12 cellular contexts compared by ENCODE assay signal in the genomic region with DNA sequence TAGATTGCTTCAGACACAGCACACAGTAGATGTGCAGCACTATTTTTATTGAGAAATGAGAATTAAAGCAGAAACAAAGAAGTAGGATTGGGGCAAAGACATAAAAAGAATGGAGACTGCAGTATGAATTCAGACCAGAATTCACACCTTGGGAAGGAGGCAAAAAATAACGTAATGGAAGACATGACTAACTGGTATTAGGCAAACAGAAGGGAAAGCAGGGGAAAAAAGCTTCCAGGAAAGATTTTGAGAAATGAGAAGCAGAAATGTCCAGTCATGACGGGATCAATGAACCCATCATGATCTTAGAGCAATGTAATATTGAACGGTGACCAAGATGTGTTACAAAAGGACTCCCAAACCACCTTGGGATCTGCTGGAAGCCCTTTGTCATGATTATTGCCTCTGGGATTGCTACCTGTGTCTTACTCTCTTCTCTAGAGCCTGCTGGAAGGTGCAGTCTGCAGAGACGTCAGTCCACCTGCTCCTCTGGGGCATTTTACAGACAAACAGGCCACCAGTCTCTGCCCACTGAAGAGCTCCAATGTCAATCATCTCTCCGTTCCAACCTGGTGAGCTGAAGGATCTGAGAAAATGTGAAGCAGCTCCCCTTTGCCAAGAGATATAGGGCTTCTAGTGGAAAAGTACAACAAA. TPM values are rescaled to one million over a fixed set of nuclear protein-coding genes. Genes with fewer than 3 reads are reported as not detected.
DNase-seq lines count a peak whose midpoint lies in the region; ATAC-seq and TF ChIP-seq lines count a peak whose summit lies in the region.
"Had no signal": no experiment of that assay in that cellular context is flagged by ENCODE, and none has a peak within 500 bp of the region (broad histone marks: within the 10 kb centered on the region; RNA-seq: fewer than 3 reads in every experiment).

No MANE protein-coding gene starts in this region.

- no peak for DNase-seq in CD4-positive, alpha-beta memory T cell
- DNase-seq in left ventricle myocardium superior (no peak), smooth muscle cell (lab: John Stamatoyannopoulos, UW; ENCODE audit: unreplicated experiment) (no peak), anterior cingulate cortex (lab: John Stamatoyannopoulos, UW) (no peak), NCI-H1417 treated with DMSO at 0.1 percent for 48 hours (lab: John Stamatoyannopoulos, UW) (no peak), DMS114 treated with DMSO at 0.1 percent for 48 hours (lab: John Stamatoyannopoulos, UW; ENCODE audit: unreplicated experiment) (no peak), omental fat pad (ENCODE audit: low spot score) (no peak)
- DNase-seq: amniotic stem cell, NCI-H1436, T1000 had no signal

- H2AFZ ChIP-seq in smooth muscle cell (ENCODE audit: low read depth), result no peak overlapping the region

- H3K4me3 Mint-ChIP-seq in CD4-positive, alpha-beta memory T cell, result no peak overlapping the region

- ATAC-seq in left ventricle myocardium superior (peak; percentile 10), omental fat pad (ENCODE audit: low FRiP score) (no peak)

- H3K27ac Mint-ChIP-seq in CD4-positive, alpha-beta memory T cell, result peak overlapping the region in 4 of 7 donors; percentile 1 to 38 (median 10)

- peak overlapping the region; percentile 30 for H3K9ac ChIP-seq in smooth muscle cell (ENCODE audit: low read depth)

- no peak for TF ChIP-seq CTCF in smooth muscle cell (IDR thresholded peaks at IDR 0.05; ENCODE audit: borderline replicate concordance, insufficient read depth, poor library complexity, severe bottlenecking)
- no peak for TF ChIP-seq CTCF in omental fat pad (IDR thresholded peaks at IDR 0.05)

- H3K27me3 ChIP-seq in CD4-positive, alpha-beta memory T cell (ENCODE audit: insufficient read depth, low read length), result no peaks in the 10 kb centered on the region
- H3K27me3 ChIP-seq in smooth muscle cell (ENCODE audit: low read depth), result no peaks in the 10 kb centered on the region

- H3F3A ChIP-seq in smooth muscle cell (ENCODE audit: low read depth), result peaks cover 13% of the 10 kb centered on the region

- intact Hi-C loops in CD4-positive, alpha-beta memory T cell (cut with micrococcal nuclease), result no loop called here
- intact Hi-C loops in left ventricle myocardium superior (cut with micrococcal nuclease), result no loop called here

- H3K9me3 ChIP-seq in CD4-positive, alpha-beta memory T cell (ENCODE audit: control insufficient read depth in 1 of 2, low read length in 2 of 2), result no peaks in the 10 kb centered on the region
- H3K9me3 ChIP-seq in smooth muscle cell (replicated peaks; ENCODE audit: low read depth), result no peaks in the 10 kb centered on the region

- no peaks in the 10 kb centered on the region for H3K27me3 Mint-ChIP-seq in CD4-positive, alpha-beta memory T cell

- H3K4me3 ChIP-seq in CD4-positive, alpha-beta memory T cell (ENCODE audit: low read length in 2 of 2), result no peak overlapping the region
- H3K4me3 ChIP-seq in smooth muscle cell, result no peak overlapping the region
- H3K4me3 ChIP-seq: skin epidermis had no signal

- H3K4me1 ChIP-seq in CD4-positive, alpha-beta memory T cell (ENCODE audit: insufficient read depth, low read length), result peaks cover 14% of the 10 kb centered on the region
- H3K4me1 ChIP-seq in smooth muscle cell (ENCODE audit: low read depth), result peaks cover 13% of the 10 kb centered on the region

- no peak overlapping the region for H3K27ac ChIP-seq in CD4-positive, alpha-beta memory T cell (ENCODE audit: low read depth, low read length)
- peak overlapping the region; percentile 79 for H3K27ac ChIP-seq in angular gyrus (ENCODE audit: low read depth, low read length)
- peak overlapping the region; percentile 76 for H3K27ac ChIP-seq in smooth muscle cell (ENCODE audit: low read depth)

- CTCF ChIA-PET in CD4-positive, alpha-beta memory T cell (lab: Charles Lee; ENCODE audit: partially characterized antibody), result interaction anchor here (1.2 kb wide), 2 partner anchors 9 to 134 kb away, joined by 3 to 4 read pairs; partner anchors contain the start of gene NUDT3

- no peaks in the 10 kb centered on the region for H3K36me3 ChIP-seq in CD4-positive, alpha-beta memory T cell (ENCODE audit: insufficient read depth, low read length)
- H3K36me3 ChIP-seq in smooth muscle cell (ENCODE audit: low read depth), result no peaks in the 10 kb centered on the region

- peaks cover 3 to 5% of the 10 kb centered on the region in 2 donors for H3K36me3 Mint-ChIP-seq in CD4-positive, alpha-beta memory T cell

- WGBS in smooth muscle cell (ENCODE audit: low lambda C conversion rate), result 75% methylated on average over 5 of the region's 5 CpGs

- peak overlapping the region; percentile 77 for H3K4me2 ChIP-seq in smooth muscle cell

- H3K79me2 ChIP-seq in smooth muscle cell (ENCODE audit: low read depth), result peaks cover 59% of the 10 kb centered on the region

- POLR2A ChIA-PET in CD4-positive, alpha-beta memory T cell (lab: Charles Lee; ENCODE audit: partially characterized antibody), result interaction anchor here (0.9 kb wide), 1 partner anchor 8 kb away, joined by 3 read pairs; no protein-coding TSS in a partner anchor

- peaks cover 22 to 51% (median 31%) of the 10 kb centered on the region in 4 donors for H3K4me1 Mint-ChIP-seq in CD4-positive, alpha-beta memory T cell

- H3K9me3 Mint-ChIP-seq in CD4-positive, alpha-beta memory T cell, result peaks cover 0 to 1% (median 0%) of the 10 kb centered on the region in 8 donors

- peaks cover 53% of the 10 kb centered on the region for H4K20me1 ChIP-seq in smooth muscle cell (ENCODE audit: low read depth)

RNA-seq across cellular contexts. Expression of gene NUDT3, which starts 8.7 kb away (rescaled TPM):
- 10 to 100 TPM; 25.9 TPM for total RNA-seq in CD4-positive, alpha-beta memory T cell
- polyA plus RNA-seq in CD4-positive, alpha-beta memory T cell, result 10 to 100 TPM in 1 of 2 donors, 1 to 10 TPM in 1; 7.0 to 10.2 TPM
- total RNA-seq in left ventricle myocardium superior, result 59.3 TPM
- total RNA-seq in smooth muscle cell, result 12.9 and 15.2 TPM in 2 replicates
- polyA plus RNA-seq in smooth muscle cell, result 7.5 and 7.8 TPM in 2 replicates
- total RNA-seq in omental fat pad, result 10 to 100 TPM; 21.3 to 46.0 (median 28.5) TPM

RNA-seq across cellular contexts. Expression of gene RPS10, which starts 42.1 kb away (rescaled TPM):
- total RNA-seq in CD4-positive, alpha-beta memory T cell, result 1,000 to 10,000 TPM; 2,689 to 2,757 TPM
- polyA plus RNA-seq in CD4-positive, alpha-beta memory T cell, result 1,000 to 10,000 TPM; 1,588 to 1,682 TPM
- total RNA-seq in left ventricle myocardium superior, result 604 TPM
- 2,106 and 2,498 TPM in 2 replicates for total RNA-seq in smooth muscle cell
- polyA plus RNA-seq in smooth muscle cell, result 660 and 695 TPM in 2 replicates
- total RNA-seq in omental fat pad, result 1,000 to 10,000 TPM; 1,698 to 2,828 (median 2,343) TPM
